8 cellular contexts compared by ENCODE assay signal in the genomic region with DNA sequence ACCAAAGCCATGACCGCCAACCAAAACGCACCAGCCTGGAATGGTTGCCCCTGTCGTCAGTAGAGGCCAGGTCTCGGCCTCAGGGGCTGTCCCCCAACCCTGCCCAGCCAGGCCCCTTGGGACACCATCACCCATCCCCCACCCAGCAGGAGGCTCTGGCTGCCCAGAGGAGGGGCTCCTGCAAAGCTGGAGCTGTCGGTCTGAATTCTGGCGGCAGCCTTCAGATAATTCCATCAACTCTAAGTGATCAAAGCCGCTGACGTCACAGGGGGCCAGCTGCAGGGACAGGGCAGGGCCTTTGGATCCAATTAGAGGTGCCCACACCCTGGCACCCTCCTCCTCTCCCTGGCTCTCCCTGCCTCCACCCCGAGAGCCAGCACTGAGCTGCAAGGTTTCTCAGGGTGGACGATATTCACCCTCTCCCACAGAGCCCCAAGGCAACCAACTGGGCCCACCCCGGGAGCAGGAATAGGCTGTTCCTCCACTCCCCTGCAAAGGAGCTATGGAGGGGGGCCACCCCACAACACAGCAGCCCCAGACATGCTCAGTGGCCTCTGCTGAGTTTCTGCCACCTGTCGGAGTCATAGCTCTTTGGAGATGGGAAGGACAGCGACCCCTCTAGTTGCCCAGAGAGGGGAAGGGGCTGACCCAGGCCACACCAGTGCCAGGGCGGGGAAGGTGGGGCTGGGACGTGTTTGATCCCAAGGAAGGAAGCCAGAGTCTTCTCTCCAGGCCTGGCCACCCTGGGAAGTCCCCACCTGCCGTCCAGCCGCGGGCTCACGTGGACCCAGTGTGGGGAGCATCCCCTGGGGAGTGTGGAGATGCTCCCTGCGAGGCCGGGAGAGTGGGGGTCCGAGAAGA.
DNase-seq lines count a peak whose midpoint lies in the region.

No MANE protein-coding gene starts in this region.

- no peak overlapping the region for H3K27ac ChIP-seq in subcutaneous abdominal adipose tissue (ENCODE audit: low read depth, low read length)

- H3K36me3 ChIP-seq in subcutaneous abdominal adipose tissue (ENCODE audit: control insufficient read depth in 5 of 5, insufficient read depth in 5 of 5, low read length in 5 of 5): no peaks in the 10 kb centered on the region

- DNase-seq in activated CD4-positive, alpha-beta T cell treated with anti-CD3 and anti-CD28 coated beads, Interleukin-2, amount 10 ng/mL, durations not matched to agents 7 days and 5 days: no peak
- DNase-seq in activated CD4-positive, alpha-beta T cell treated with anti-CD3 and anti-CD28 coated beads for 4 hours: no peak
- peak; percentile 77 for DNase-seq in SK-N-DZ (ENCODE audit: low spot score)
- DNase-seq in A172 (ENCODE audit: low spot score): no peak
- DNase-seq in stimulated activated CD8-positive, alpha-beta memory T cell treated with anti-CD3 and anti-CD28 coated beads, Interleukin-4, amount 100 ng/mL, for 48 hours: no peak
- DNase-seq in DMS114 treated with DMSO at 0.1 percent for 48 hours (lab: John Stamatoyannopoulos, UW; ENCODE audit: unreplicated experiment): no peak

- peaks cover 22% of the 10 kb centered on the region for H3K4me1 Mint-ChIP-seq in activated CD4-positive, alpha-beta T cell treated with anti-CD3 and anti-CD28 coated beads, Interleukin-2, amount 10 ng/mL, durations not matched to agents 7 days and 5 days

- H3K4me1 ChIP-seq in subcutaneous abdominal adipose tissue (ENCODE audit: control insufficient read depth in 5 of 5, insufficient read depth in 5 of 5, low read length in 5 of 5): peaks cover 0 to 26% (median 18%) of the 10 kb centered on the region in 5 donors

- no peaks in the 10 kb centered on the region for H3K9me3 ChIP-seq in subcutaneous abdominal adipose tissue (ENCODE audit: control insufficient read depth in 5 of 5, low read length in 5 of 5)

- no peaks in the 10 kb centered on the region for H3K9me3 Mint-ChIP-seq in activated CD4-positive, alpha-beta T cell treated with anti-CD3 and anti-CD28 coated beads, Interleukin-2, amount 10 ng/mL, durations not matched to agents 7 days and 5 days

- H3K27me3 Mint-ChIP-seq in activated CD4-positive, alpha-beta T cell treated with anti-CD3 and anti-CD28 coated beads, Interleukin-2, amount 10 ng/mL, durations not matched to agents 7 days and 5 days: peaks cover 4% of the 10 kb centered on the region

- POLR2A ChIA-PET in activated CD4-positive, alpha-beta T cell treated with anti-CD3 and anti-CD28 coated beads, Interleukin-2, amount 10 ng/mL, durations not matched to agents 7 days and 5 days (lab: Charles Lee): no interaction called here

- H3K4me3 Mint-ChIP-seq in activated CD4-positive, alpha-beta T cell treated with anti-CD3 and anti-CD28 coated beads, Interleukin-2, amount 10 ng/mL, durations not matched to agents 7 days and 5 days: peak overlapping the region; percentile 30

- peaks cover 3 to 43% (median 16%) of the 10 kb centered on the region in 5 donors for H3K27me3 ChIP-seq in subcutaneous abdominal adipose tissue (ENCODE audit: control insufficient read depth in 5 of 5, insufficient read depth in 4 of 5, low read length in 5 of 5)

- H3K9ac ChIP-seq in subcutaneous abdominal adipose tissue (ENCODE audit: low read length in 5 of 5): no peak overlapping the region

- H3K27ac Mint-ChIP-seq in activated CD4-positive, alpha-beta T cell treated with anti-CD3 and anti-CD28 coated beads, Interleukin-2, amount 10 ng/mL, durations not matched to agents 7 days and 5 days: peak overlapping the region; percentile 13

- H3K36me3 Mint-ChIP-seq in activated CD4-positive, alpha-beta T cell treated with anti-CD3 and anti-CD28 coated beads, Interleukin-2, amount 10 ng/mL, durations not matched to agents 7 days and 5 days (ENCODE audit: low read depth): peaks cover 2% of the 10 kb centered on the region

- peak overlapping the region; percentile 37 for H3K4me3 ChIP-seq in iPS-11a (ENCODE audit: low read depth, low read length)
- H3K4me3 ChIP-seq in subcutaneous abdominal adipose tissue (ENCODE audit: low read depth in 1 of 5, low read length in 5 of 5): peak overlapping the region in 4 of 5 donors; percentile 32 to 72 (median 51)

- CTCF ChIA-PET in activated CD4-positive, alpha-beta T cell treated with anti-CD3 and anti-CD28 coated beads, Interleukin-2, amount 10 ng/mL, durations not matched to agents 7 days and 5 days (lab: Charles Lee): interaction anchor here (0.6 to 5.1 kb wide), 4 partner anchors 71 to 481 kb away, joined by 3 to 16 read pairs (median 4); no protein-coding TSS in a partner anchor
